ENCODE assay signal across 21 cellular contexts in genomic region chr14:77104393-77104792, GRCh38. TPM values are rescaled to one million over a fixed set of nuclear protein-coding genes. Genes with fewer than 3 reads are reported as not detected.
DNase-seq lines count a peak whose midpoint lies in the region; ATAC-seq, FAIRE-seq and TF ChIP-seq lines count a peak whose summit lies in the region.
"Had no signal": no experiment of that assay in that cellular context is flagged by ENCODE, and none has a peak within 500 bp of the region (broad histone marks: within the 10 kb centered on the region; RNA-seq: fewer than 3 reads in every experiment).

No MANE protein-coding gene starts in this region.

- no peak overlapping the region for H2AFZ ChIP-seq in K562 (ENCODE audit: low read depth, low read length)

- TF ChIP-seq EP300 in K562 (IDR thresholded peaks at IDR 0.05; ENCODE audit: low read length) = no peak

- peaks cover 36% of the 10 kb centered on the region; the same call in 1 of the 3 replicates for H3K36me3 ChIP-seq in K562 (ENCODE audit: control insufficient read depth, insufficient read depth, low read length)
- H3K36me3 ChIP-seq in skeletal muscle tissue (ENCODE audit: control insufficient read depth in 3 of 3, insufficient read depth in 3 of 3, low read length in 3 of 3) = peaks cover 5 to 12% (median 5%) of the 10 kb centered on the region in 3 donors
- peaks cover 14% of the 10 kb centered on the region for H3K36me3 ChIP-seq in MG63

- no TSS peak for BruUV-seq in K562 (replicated peaks; lab: Mats Ljungman, UMichigan)

- no peak for TF ChIP-seq POLR2A in K562 (conservative IDR thresholded peaks at IDR 0.05)

- H3K9ac ChIP-seq in K562 (ENCODE audit: insufficient read depth in 1 of 2, low read depth in 2 of 2, low read length in 2 of 2) (peak overlapping the region in 1 of 2 experiments; percentile 64; a peak in 2 of 4 replicates), skeletal muscle tissue (ENCODE audit: low read depth in 1 of 3, low read length in 3 of 3) (peak overlapping the region in 1 of 3 donors; percentile 47)

- no peak for TF ChIP-seq RAD21 in K562 (CRISPR knock-in tag; conservative IDR thresholded peaks at IDR 0.05 in 1 of 2, IDR thresholded peaks at IDR 0.05 in 1 of 2)

- no peak for ATAC-seq in K562
- ATAC-seq in right cardiac atrium = no peak
- ATAC-seq in HG03159 (IDR thresholded peaks at IDR 0.05; ENCODE audit: unreplicated experiment) = no peak

- no peak overlapping the region for H3K4me3 ChIP-seq in K562
- no peak overlapping the region for H3K4me3 ChIP-seq in right cardiac atrium (ENCODE audit: low read length)
- peak overlapping the region in 2 of 3 donors; percentile 27 to 37 for H3K4me3 ChIP-seq in skeletal muscle tissue (ENCODE audit: low read length in 3 of 3)
- no peak overlapping the region for H3K4me3 ChIP-seq in MG63
- H3K4me3 ChIP-seq: smooth muscle cell had no signal

- CTCF ChIA-PET in K562 (lab: Yijun Ruan, JAX; ENCODE audit: low intra/inter-chr PET ratio) = no interaction called here

- intact Hi-C loops in K562 (cut with micrococcal nuclease) (no loop called here), right cardiac atrium (cut with DNase I) (no loop called here)

- H3K27me3 ChIP-seq in K562 (ENCODE audit: control insufficient read depth in 2 of 2, insufficient read depth in 2 of 2, low read length in 2 of 2) (no peaks in the 10 kb centered on the region), right cardiac atrium (ENCODE audit: control insufficient read depth, insufficient read depth) (no peaks in the 10 kb centered on the region), skeletal muscle tissue (ENCODE audit: control insufficient read depth in 3 of 3, insufficient read depth in 3 of 3, low read length in 3 of 3) (no peaks in the 10 kb centered on the region), MG63 (no peaks in the 10 kb centered on the region)

- H3K9me1 ChIP-seq in K562 (ENCODE audit: control insufficient read depth, insufficient read depth, low read length) = no peaks in the 10 kb centered on the region

- FAIRE-seq in K562 (lab: Jason Lieb, UNC) (no peak), urothelium cell line (lab: Jason Lieb, UNC) (no peak)

- H3K79me2 ChIP-seq in K562 (ENCODE audit: control insufficient read depth, insufficient read depth, low read length) = peaks cover 17% of the 10 kb centered on the region

- H3K27ac ChIP-seq in K562 (ENCODE audit: extremely low read depth, low read depth, low read length) (no peak overlapping the region), right cardiac atrium (ENCODE audit: low read length) (peak overlapping the region; percentile 55), skeletal muscle tissue (ENCODE audit: low read depth, low read length) (peak overlapping the region; percentile 99)
- H3K27ac ChIP-seq: RWPE1 had no signal

- H3K9me3 ChIP-seq in K562 (replicated peaks; ENCODE audit: control insufficient read depth, insufficient read depth, low read depth, low read length) = no peaks in the 10 kb centered on the region
- no peaks in the 10 kb centered on the region for H3K9me3 ChIP-seq in right cardiac atrium (ENCODE audit: control insufficient read depth, low read length)
- H3K9me3 ChIP-seq in skeletal muscle tissue (ENCODE audit: control insufficient read depth in 3 of 3, low read length in 3 of 3) = no peaks in the 10 kb centered on the region
- no peaks in the 10 kb centered on the region for H3K9me3 ChIP-seq in MG63

- in situ Hi-C loops in G401 (cut with HindIII; ENCODE audit: low sequenced_read_pairs) = no loop called here
- in situ Hi-C loops in K562 (cut with MboI) = no loop called here

- H3K4me2 ChIP-seq in K562 (ENCODE audit: insufficient read depth, low read length) = no peak overlapping the region
- H3K4me2 ChIP-seq: smooth muscle cell had no signal

- H4K20me1 ChIP-seq in K562 (replicated peaks; ENCODE audit: control insufficient read depth, insufficient read depth, low read length) = no peaks in the 10 kb centered on the region

- WGBS in K562 (ENCODE audit: insufficient coverage, low coverage, missing lambda C conversion rate) = 78% methylated on average over 3 of the region's 3 CpGs
- 65% methylated on average over 3 of the region's 3 CpGs for WGBS in right cardiac atrium

- no peak for TF ChIP-seq CTCF in K562 (IDR thresholded peaks at IDR 0.05 in 2 of 3, conservative IDR thresholded peaks at IDR 0.05 in 1 of 3; ENCODE audit: insufficient read depth in 2 of 3, low read depth in 1 of 3, low read length in 3 of 3)

- POLR2A ChIA-PET in K562 (lab: Yijun Ruan, JAX) = interaction anchor here (1.8 kb wide), 1 partner anchor 12 kb away, joined by 5 read pairs; no protein-coding TSS in a partner anchor

- H3K4me1 ChIP-seq in K562 (replicated peaks in 1 of 2; ENCODE audit: control insufficient read depth in 2 of 2, insufficient read depth in 2 of 2, low read length in 2 of 2) = peaks cover 0 to 4% of the 10 kb centered on the region in 2 experiments; a peak in 2 of 5 replicates
- H3K4me1 ChIP-seq in right cardiac atrium (ENCODE audit: control insufficient read depth, insufficient read depth, low read length) = peaks cover 15% of the 10 kb centered on the region
- H3K4me1 ChIP-seq in skeletal muscle tissue (ENCODE audit: control insufficient read depth in 3 of 3, insufficient read depth in 3 of 3, low read length in 3 of 3) = peaks cover 81 to 85% (median 82%) of the 10 kb centered on the region in 3 donors

- peak; percentile 34 for DNase-seq in G401 (ENCODE audit: low spot score)
- DNase-seq in K562 (ENCODE audit: extremely low read depth in 1 of 4, low spot score in 3 of 4) = no peak
- no peak for DNase-seq in right cardiac atrium
- no peak for DNase-seq in NCI-H1105 (lab: John Stamatoyannopoulos, UW)
- no peak for DNase-seq in urothelium cell line (ENCODE audit: low spot score)
- no peak for DNase-seq in MG63
- DNase-seq: activated CD4-positive, alpha-beta memory T cell treated with anti-CD3 and anti-CD28 coated beads for 36 hours; activated naive CD4-positive, alpha-beta T cell treated with anti-CD3 and anti-CD28 coated beads, Interleukin-2, amount 50 U/mL, for 16 hours; activated T-cell treated with anti-CD3 and anti-CD28 coated beads, Interleukin-2, amount 50 U/mL, for 24 hours; NCI-H1417 treated with DMSO at 0.1 percent for 48 hours; stimulated activated CD4-positive, alpha-beta T cell treated with anti-CD3 and anti-CD28 coated beads, Interleukin-4, amount 100 ng/mL, for 4 hours; stimulated activated CD8-positive, alpha-beta memory T cell treated with anti-CD3 and anti-CD28 coated beads, Interleukin-4, amount 100 ng/mL, for 48 hours; SW 1271 had no signal

RNA-seq across cellular contexts. Expression of gene CIPC, which starts 6.3 kb away (rescaled TPM):
- total RNA-seq in G401 (2014; rRNA removed; shearing (Covaris generic)) = 30.5 and 32.2 TPM in 2 replicates
- total RNA-seq in K562 (2011; cell fraction: chromatin; rRNA removed; ENCODE audit: low replicate concordance) = 10.6 and 18.5 TPM in 2 replicates
- total RNA-seq in K562 (2011; cell fraction: nucleolus; rRNA removed) = 9.2 and 11.6 TPM in 2 replicates
- 15.0 and 19.5 TPM in 2 replicates for total RNA-seq in K562 (2011; cell fraction: nucleoplasm; rRNA removed)
- total RNA-seq in K562 (2014; rRNA removed) (8.5 and 11.1 TPM in 2 replicates), K562 (2014; rRNA removed; fragmentation: Illumina TruSeq; extraction: Trizol) (11.5 and 12.1 TPM in 2 replicates), K562 (2015; rRNA removed; fragmentation: Illumina TruSeq; extraction: Trizol) (11.1 and 11.9 TPM in 2 replicates), K562 (2021) (10.7 and 14.4 TPM in 2 replicates), right cardiac atrium (10 to 100 TPM; 54.3 to 73.1 (median 65.9) TPM), skeletal muscle tissue (13.6 TPM)
- polyA plus RNA-seq in K562 (2011; rRNA removed) (15.3 and 16.9 TPM in 2 replicates), K562 (2014; fragmentation: Illumina TruSeq; extraction: Trizol) (9.6 and 11.4 TPM in 2 replicates), K562 (2014; fragmentation: Nextera tagmentation; extraction: Ambion mirVana) (1 to 10 TPM; 5.0 to 6.5 TPM), K562 (2014; rRNA removed) (9.0 and 10.8 TPM in 2 replicates), right cardiac atrium (28.1 TPM)
- 9.1 and 10.5 TPM in 2 replicates for polyA plus RNA-seq in K562 (2011; cell fraction: cytosol; rRNA removed)
- polyA plus RNA-seq in K562 (2011; cell fraction: nucleus; rRNA removed) = 14.3 and 15.5 TPM in 2 replicates
- 5.6 and 8.3 TPM in 2 replicates for polyA plus RNA-seq in K562 (2012)
- polyA minus RNA-seq in K562 (2011; rRNA and poly(A)+ RNA removed) = 13.3 and 14.9 TPM in 2 replicates
- polyA minus RNA-seq in K562 (2011; cell fraction: cytosol; rRNA and poly(A)+ RNA removed) = 5.8 and 11.6 TPM in 2 replicates
- 7.7 and 8.3 TPM in 2 replicates for polyA minus RNA-seq in K562 (2011; cell fraction: nucleus; rRNA and poly(A)+ RNA removed)
- total RNA-seq in MG63 (2014; rRNA removed; shearing (Covaris generic); ENCODE audit: low replicate concordance) = 17.1 and 32.1 TPM in 2 replicates

RNA-seq across cellular contexts. Expression of gene ZDHHC22, which starts 37.2 kb away (rescaled TPM):
- total RNA-seq in G401 (2014; rRNA removed; shearing (Covaris generic)) = 0.25 TPM in 1 of 2 replicates, not detected in the other
- total RNA-seq in K562 (2011; cell fraction: chromatin; rRNA removed; ENCODE audit: low replicate concordance) = not detected in 2 replicates
- not detected in 2 replicates for total RNA-seq in K562 (2011; cell fraction: nucleolus; rRNA removed)
- total RNA-seq in K562 (2011; cell fraction: nucleoplasm; rRNA removed) = not detected in 2 replicates
- total RNA-seq in K562 (2014; rRNA removed) (not detected in 2 replicates), K562 (2014; rRNA removed; fragmentation: Illumina TruSeq; extraction: Trizol) (not detected in 2 replicates), K562 (2015; rRNA removed; fragmentation: Illumina TruSeq; extraction: Trizol) (not detected in 2 replicates), K562 (2021) (not detected in 2 replicates), right cardiac atrium (not detected), skeletal muscle tissue (0.52 TPM)
- polyA plus RNA-seq in K562 (2011; rRNA removed) (not detected in 2 replicates), K562 (2014; fragmentation: Illumina TruSeq; extraction: Trizol) (not detected in 2 replicates), K562 (2014; fragmentation: Nextera tagmentation; extraction: Ambion mirVana) (not detected), K562 (2014; rRNA removed) (not detected in 2 replicates), right cardiac atrium (not detected)
- polyA plus RNA-seq in K562 (2011; cell fraction: cytosol; rRNA removed) = not detected in 2 replicates
- polyA plus RNA-seq in K562 (2011; cell fraction: nucleus; rRNA removed) = not detected in 2 replicates
- not detected in 2 replicates for polyA plus RNA-seq in K562 (2012)
- not detected in 2 replicates for polyA minus RNA-seq in K562 (2011; rRNA and poly(A)+ RNA removed)
- not detected in 2 replicates for polyA minus RNA-seq in K562 (2011; cell fraction: cytosol; rRNA and poly(A)+ RNA removed)
- not detected in 2 replicates for polyA minus RNA-seq in K562 (2011; cell fraction: nucleus; rRNA and poly(A)+ RNA removed)
- total RNA-seq in MG63 (2014; rRNA removed; shearing (Covaris generic); ENCODE audit: low replicate concordance) = not detected in 2 replicates
- total RNA-seq: activated CD4-positive, alpha-beta memory T cell treated with anti-CD3 and anti-CD28 coated beads for 36 hours; fibroblast of lung; HT-29; osteoblast; smooth muscle cell; ureter had no signal
- polyA plus RNA-seq: fibroblast of lung, smooth muscle cell had no signal

Comparison
In these comparisons a context has a peak if more than half of its experiments do, and no peak if none do; other contexts are left out.
1. H3K4me3 ChIP-seq: peak in skeletal muscle tissue (2 of 3); none in K562 (single experiment), right cardiac atrium (single experiment) and MG63 (single experiment).